In genomic region chr6:147808631-147809030, GRCh38 we compare ENCODE assay signal across 38 cellular contexts.
"Had no signal": no experiment of that assay in that cellular context is flagged by ENCODE, and none has a peak within 500 bp of the region (broad histone marks: within the 10 kb centered on the region; RNA-seq: fewer than 3 reads in every experiment).

No MANE protein-coding gene starts in this region.

- H3K4me2 ChIP-seq: KMS-11 had no signal

- H3K4me3 Mint-ChIP-seq: activated CD4-positive, alpha-beta memory T cell treated with anti-CD3 and anti-CD28 coated beads, Interleukin-2, amount 10 ng/mL, durations not matched to agents 7 days and 5 days; activated CD8-positive, alpha-beta memory T cell treated with anti-CD3 and anti-CD28 coated beads, Interleukin-2, amount 10 ng/mL, durations not matched to agents 7 days and 5 days; activated naive CD8-positive, alpha-beta T cell treated with anti-CD3 and anti-CD28 coated beads for 36 hours had no signal

- H3K36me3 ChIP-seq: brain microvascular endothelial cell, WERI-Rb-1 had no signal

- H3K27me3 Mint-ChIP-seq: activated CD4-positive, alpha-beta memory T cell treated with anti-CD3 and anti-CD28 coated beads, Interleukin-2, amount 10 ng/mL, durations not matched to agents 7 days and 5 days; activated CD8-positive, alpha-beta memory T cell treated with anti-CD3 and anti-CD28 coated beads, Interleukin-2, amount 10 ng/mL, durations not matched to agents 7 days and 5 days; activated naive CD8-positive, alpha-beta T cell treated with anti-CD3 and anti-CD28 coated beads for 36 hours had no signal

- H3K27ac Mint-ChIP-seq: activated CD4-positive, alpha-beta memory T cell treated with anti-CD3 and anti-CD28 coated beads, Interleukin-2, amount 10 ng/mL, durations not matched to agents 7 days and 5 days; activated CD8-positive, alpha-beta memory T cell treated with anti-CD3 and anti-CD28 coated beads, Interleukin-2, amount 10 ng/mL, durations not matched to agents 7 days and 5 days; activated naive CD8-positive, alpha-beta T cell treated with anti-CD3 and anti-CD28 coated beads for 36 hours had no signal

- H3K27me3 ChIP-seq: brain microvascular endothelial cell had no signal

- H3K27ac ChIP-seq: brain microvascular endothelial cell, KMS-11, RWPE1, WERI-Rb-1 had no signal

- DNase-seq: activated CD4-positive, alpha-beta memory T cell treated with anti-CD3 and anti-CD28 coated beads, Interleukin-2, amount 10 ng/mL, durations not matched to agents 7 days and 5 days; activated CD4-positive, alpha-beta T cell treated with anti-CD3 and anti-CD28 coated beads for 1 hour; activated CD4-positive, alpha-beta T cell treated with anti-CD3 and anti-CD28 coated beads for 48 hours; activated CD4-positive, CD25-positive, alpha-beta regulatory T cell; activated CD8-positive, alpha-beta memory T cell treated with anti-CD3 and anti-CD28 coated beads for 24 hours; activated CD8-positive, alpha-beta memory T cell treated with anti-CD3 and anti-CD28 coated beads, Interleukin-2, amount 10 ng/mL, durations not matched to agents 7 days and 5 days; activated CD8-positive, alpha-beta memory T cell treated with anti-CD3 and anti-CD28 coated beads, Interleukin-2, amount 50 U/mL, for 48 hours; activated effector memory CD4-positive, alpha-beta T cell treated with Interleukin-2 at 50 U/mL for 16 hours; activated naive CD4-positive, alpha-beta T cell; activated naive CD4-positive, alpha-beta T cell treated with anti-CD3 and anti-CD28 coated beads, Interleukin-2, amount 50 U/mL, for 16 hours; activated naive CD8-positive, alpha-beta T cell treated with anti-CD3 and anti-CD28 coated beads for 36 hours; activated T-cell treated with anti-CD3 and anti-CD28 coated beads, Interleukin-2, amount 50 U/mL, for 48 hours; amniotic stem cell; aorta; brain microvascular endothelial cell; MM.1S; MV-4-11; NCI-H1092; NCI-H1417; NCI-H146; NCI-H187; NCI-H2029 treated with DMSO at 0.1 percent for 48 hours; NCI-H2107; NCI-H2171; NCI-H510A; NCI-H526; NCI-H748 treated with DMSO at 0.1 percent for 48 hours; NK-92 treated with Interleukin-12 subunit alpha and Interleukin-12 subunit beta, amount 100 ng/mL, for 24 hours; PC-3; SIG-M5; SW 1271; T-helper 1 cell; T-helper 2 cell; T1000; WERI-Rb-1 had no signal

- H3K36me3 Mint-ChIP-seq: activated CD8-positive, alpha-beta memory T cell treated with anti-CD3 and anti-CD28 coated beads, Interleukin-2, amount 10 ng/mL, durations not matched to agents 7 days and 5 days; activated naive CD8-positive, alpha-beta T cell treated with anti-CD3 and anti-CD28 coated beads for 36 hours had no signal

- ATAC-seq: activated CD8-positive, alpha-beta memory T cell treated with anti-CD3 and anti-CD28 coated beads, Interleukin-2, amount 10 ng/mL, durations not matched to agents 7 days and 5 days; PC-3; Right ventricle myocardium inferior had no signal

- H3K9ac ChIP-seq: KMS-11 had no signal

- H3K4me1 Mint-ChIP-seq: activated CD4-positive, alpha-beta memory T cell treated with anti-CD3 and anti-CD28 coated beads, Interleukin-2, amount 10 ng/mL, durations not matched to agents 7 days and 5 days; activated CD8-positive, alpha-beta memory T cell treated with anti-CD3 and anti-CD28 coated beads, Interleukin-2, amount 10 ng/mL, durations not matched to agents 7 days and 5 days; activated naive CD8-positive, alpha-beta T cell treated with anti-CD3 and anti-CD28 coated beads for 36 hours had no signal
